In genomic region chr22:20532256-20532993, GRCh38 we compare ENCODE assay signal across 11 cellular contexts. TPM values are rescaled to one million over a fixed set of nuclear protein-coding genes. Genes with fewer than 3 reads are reported as not detected.
A peak's percentile ranks its signal among the peaks of the same experiment; 100 is the strongest.
DNase-seq lines count a peak whose midpoint lies in the region; ATAC-seq, FAIRE-seq and TF ChIP-seq lines count a peak whose summit lies in the region.
"Had no signal": no experiment of that assay in that cellular context is flagged by ENCODE, and none has a peak within 500 bp of the region (broad histone marks: within the 10 kb centered on the region; RNA-seq: fewer than 3 reads in every experiment).

No MANE protein-coding gene starts in this region.

- in situ Hi-C loops in GM12878 (cut with MboI) (no loop called here), HepG2 (cut with HindIII; ENCODE audit: extremely low pct_ligation_motif_present, low pct_unique_long_range_greater_than_20kb) (no loop called here)

- TF ChIP-seq POLR2A in GM12878 (IDR thresholded peaks at IDR 0.05; ENCODE audit: low read depth, low read length) (peak; percentile 33; the same call in 1 of the 2 replicates), testis (IDR thresholded peaks at IDR 0.05) (no peak), HepG2 (IDR thresholded peaks at IDR 0.05; ENCODE audit: insufficient read depth in 1 of 2, low read depth in 2 of 2, low read length in 2 of 2) (no peak)

- no peak overlapping the region for H3K27ac ChIP-seq in GM12878 (ENCODE audit: control insufficient read depth, insufficient read depth)
- H3K27ac ChIP-seq in testis: peak overlapping the region; percentile 31 to 59
- no peak overlapping the region for H3K27ac ChIP-seq in HepG2 (ENCODE audit: extremely low read length, insufficient read depth, low read length)
- H3K27ac ChIP-seq: WERI-Rb-1 had no signal

- SMC1A ChIA-PET in GM12878 (lab: Charles Lee; ENCODE audit: uncharacterized antibody, unreplicated experiment): interaction anchor here (1.1 kb wide), 2 partner anchors 9 to 12 kb away, joined by 3 read pairs; no protein-coding TSS in a partner anchor

- no peak for TF ChIP-seq EP300 in GM12878 (IDR thresholded peaks at IDR 0.05; ENCODE audit: borderline replicate concordance in 1 of 2, control insufficient read depth in 1 of 2, low read depth in 2 of 2, low read length in 2 of 2)
- no peak for TF ChIP-seq EP300 in HepG2 (IDR thresholded peaks at IDR 0.05; ENCODE audit: low read depth in 2 of 2, low read length in 2 of 2)
- TF ChIP-seq EP300 in HepG2 (CRISPR knock-in tag; IDR thresholded peaks at IDR 0.05; ENCODE audit: borderline replicate concordance): no peak

- no peaks in the 10 kb centered on the region for H3K27me3 Mint-ChIP-seq in T-helper 1 cell treated with Interleukin-12 subunit alpha and Interleukin-12 subunit beta and Interleukin-4 antibody, amounts not matched to agents 30 μg/mL and 1 μg/mL, for 36 hours (ENCODE audit: low read depth)
- H3K27me3 Mint-ChIP-seq: naive B cell had no signal

- no peak; the same call in 1 of the 3 replicates for ATAC-seq in GM12878
- no peak for ATAC-seq in HG02623 (IDR thresholded peaks at IDR 0.05; ENCODE audit: unreplicated experiment)
- ATAC-seq in HepG2: no peak
- no peak for ATAC-seq in HG02981 (IDR thresholded peaks at IDR 0.05; ENCODE audit: unreplicated experiment)

- H3K4me1 Mint-ChIP-seq in T-helper 1 cell treated with Interleukin-12 subunit alpha and Interleukin-12 subunit beta and Interleukin-4 antibody, amounts not matched to agents 30 μg/mL and 1 μg/mL, for 36 hours (ENCODE audit: low read depth): peaks cover 33% of the 10 kb centered on the region

- H3K36me3 Mint-ChIP-seq in T-helper 1 cell treated with Interleukin-12 subunit alpha and Interleukin-12 subunit beta and Interleukin-4 antibody, amounts not matched to agents 30 μg/mL and 1 μg/mL, for 36 hours (ENCODE audit: low read depth): peaks cover 17% of the 10 kb centered on the region

- FAIRE-seq in GM12878 (lab: Jason Lieb, UNC) (no peak), HepG2 (lab: Jason Lieb, UNC) (no peak)

- H3K27me3 ChIP-seq in GM12878 (replicated peaks in 1 of 2; ENCODE audit: control insufficient read depth in 2 of 2, insufficient read depth in 2 of 2, low read length in 1 of 2) (no peaks in the 10 kb centered on the region), testis (no peaks in the 10 kb centered on the region), HepG2 (ENCODE audit: control insufficient read depth in 1 of 2, insufficient read depth in 2 of 2, low read length in 2 of 2) (no peaks in the 10 kb centered on the region)

- TF ChIP-seq CTCF in GM12878 (IDR thresholded peaks at IDR 0.05 in 2 of 3, conservative IDR thresholded peaks at IDR 0.05 in 1 of 3; ENCODE audit: control insufficient read depth in 2 of 3, extremely low read depth in 1 of 3, insufficient read depth in 1 of 3, low read depth in 3 of 3, low read length in 3 of 3) (no peak), testis (IDR thresholded peaks at IDR 0.05) (no peak), HepG2 (CRISPR knock-in tag; IDR thresholded peaks at IDR 0.05) (no peak)

- H3K9ac ChIP-seq in GM12878 (ENCODE audit: control insufficient read depth, insufficient read depth, low read length) (no peak overlapping the region), HepG2 (ENCODE audit: insufficient read depth, low read depth, low read length) (no peak overlapping the region)

- H3K9me3 Mint-ChIP-seq in T-helper 1 cell treated with Interleukin-12 subunit alpha and Interleukin-12 subunit beta and Interleukin-4 antibody, amounts not matched to agents 30 μg/mL and 1 μg/mL, for 36 hours: no peaks in the 10 kb centered on the region
- H3K9me3 Mint-ChIP-seq: naive B cell had no signal

- WGBS in GM12878 (ENCODE audit: insufficient coverage, insufficient replicate concordance, low lambda C conversion rate, missing lambda C conversion rate): 97% methylated on average over 10 of the region's 10 CpGs
- WGBS in testis, 2 donors: 65 to 68% methylated on average over 5 to 10 of the region's 10 CpGs
- WGBS in HepG2 (ENCODE audit: low lambda C conversion rate): 100% methylated on average over 7 of the region's 10 CpGs

- peaks cover 50% of the 10 kb centered on the region for H3K79me2 ChIP-seq in GM12878 (ENCODE audit: control insufficient read depth, insufficient read depth, low read length)
- peaks cover 65% of the 10 kb centered on the region for H3K79me2 ChIP-seq in HepG2 (ENCODE audit: insufficient read depth, low read length)

- no peak overlapping the region for H3K4me3 ChIP-seq in GM12878
- H3K4me3 ChIP-seq in testis: no peak overlapping the region
- H3K4me3 ChIP-seq in HepG2 (replicated peaks in 1 of 3; ENCODE audit: insufficient read depth in 1 of 3, low read depth in 2 of 3, low read length in 3 of 3): no peak overlapping the region

- RAD21 ChIA-PET in GM12878 (lab: Charles Lee; ENCODE audit: unreplicated experiment): interaction anchor here (1.3 kb wide), 1 partner anchor 9 kb away, joined by 3 read pairs; no protein-coding TSS in a partner anchor

- H4K20me1 ChIP-seq in GM12878 (ENCODE audit: control insufficient read depth, insufficient read depth) (peaks cover 7% of the 10 kb centered on the region), HepG2 (ENCODE audit: insufficient read depth, low read length) (peaks cover 51% of the 10 kb centered on the region)

- CTCF ChIA-PET in GM12878 (lab: Yijun Ruan, JAX): no interaction called here
- CTCF ChIA-PET in HepG2 (lab: Yijun Ruan, JAX; ENCODE audit: low intra/inter-chr PET ratio, low total read pairs): no interaction called here

- intact Hi-C loops in GM12878 (cut with micrococcal nuclease; ENCODE audit: unreplicated experiment): no loop called here
- intact Hi-C loops in testis (cut with DNase I; ENCODE audit: low total_unique reads): no loop called here
- intact Hi-C loops in HepG2 (cut with micrococcal nuclease; ENCODE audit: unreplicated experiment): no loop called here

- H3K4me2 ChIP-seq in GM12878 (ENCODE audit: control insufficient read depth, insufficient read depth) (no peak overlapping the region), HepG2 (ENCODE audit: low read depth, low read length) (no peak overlapping the region)

- H3K9me3 ChIP-seq in GM12878 (replicated peaks; ENCODE audit: control insufficient read depth, insufficient read depth, low read length) (no peaks in the 10 kb centered on the region), testis (no peaks in the 10 kb centered on the region), HepG2 (ENCODE audit: low read length) (no peaks in the 10 kb centered on the region)

- POLR2A ChIA-PET in GM12878 (lab: Charles Lee) (no interaction called here), HepG2 (lab: Yijun Ruan, JAX) (no interaction called here)

- BruUV-seq in GM12878 (replicated peaks; lab: Mats Ljungman, UMichigan) (no TSS peak), HepG2 (replicated peaks; lab: Mats Ljungman, UMichigan) (no TSS peak)

- DNase-seq in T-helper 1 cell (no peak), GM12878 (ENCODE audit: low read depth, low spot score) (no peak), medulla oblongata (ENCODE audit: extremely low spot score) (peak; percentile 37), testis (no peak), HepG2 (ENCODE audit: low spot score) (no peak)
- DNase-seq: naive B cell, NCI-H1436, WERI-Rb-1 had no signal

- H3K4me1 ChIP-seq in GM12878 (ENCODE audit: control insufficient read depth, insufficient read depth, low read length): no peaks in the 10 kb centered on the region
- peaks cover 47% of the 10 kb centered on the region for H3K4me1 ChIP-seq in testis
- peaks cover 33% of the 10 kb centered on the region for H3K4me1 ChIP-seq in HepG2 (ENCODE audit: insufficient read depth, low read length)

- no peak overlapping the region for H3K4me3 Mint-ChIP-seq in T-helper 1 cell treated with Interleukin-12 subunit alpha and Interleukin-12 subunit beta and Interleukin-4 antibody, amounts not matched to agents 30 μg/mL and 1 μg/mL, for 36 hours

- H2AFZ ChIP-seq in GM12878 (ENCODE audit: control insufficient read depth, low read depth, low read length): no peak overlapping the region
- H2AFZ ChIP-seq in HepG2 (ENCODE audit: low read length): no peak overlapping the region

- peak overlapping the region; percentile 50 for H3K27ac Mint-ChIP-seq in T-helper 1 cell treated with Interleukin-12 subunit alpha and Interleukin-12 subunit beta and Interleukin-4 antibody, amounts not matched to agents 30 μg/mL and 1 μg/mL, for 36 hours

- H3K36me3 ChIP-seq in GM12878 (ENCODE audit: control insufficient read depth in 2 of 2, insufficient read depth in 2 of 2, low read length in 1 of 2) (peaks cover 28 to 39% of the 10 kb centered on the region in 2 experiments), testis (ENCODE audit: low read depth, missing control alignments) (no peaks in the 10 kb centered on the region), HepG2 (replicated peaks in 1 of 2; ENCODE audit: control insufficient read depth in 1 of 2, insufficient read depth in 2 of 2, low read length in 2 of 2) (peaks cover 17 to 60% of the 10 kb centered on the region in 2 experiments; a peak in 4 of 5 replicates)

- TF ChIP-seq RAD21 in GM12878 (IDR thresholded peaks at IDR 0.05; ENCODE audit: insufficient read depth, low read depth, low read length) (no peak), HepG2 (CRISPR knock-in tag; IDR thresholded peaks at IDR 0.05) (no peak)

RNA-seq across cellular contexts. Expression of gene MED15, which starts 25.0 kb away (rescaled TPM):
- 196 and 212 TPM in 2 replicates for total RNA-seq in GM12878 (2013; cell fraction: nucleolus; rRNA removed)
- 27.6 and 34.7 TPM in 2 replicates for total RNA-seq in GM12878 (2014; rRNA removed)
- 16.4 and 16.9 TPM in 2 replicates for total RNA-seq in GM12878 (2014; rRNA removed; fragmentation: Illumina TruSeq; extraction: Trizol)
- total RNA-seq in GM12878 (2021): 75.2 and 75.8 TPM in 2 replicates
- polyA plus RNA-seq in GM12878 (2011; ENCODE audit: low read depth): 18.8 TPM
- polyA plus RNA-seq in GM12878 (2011; rRNA removed): 12.1 and 23.8 TPM in 2 replicates
- polyA plus RNA-seq in GM12878 (2011; cell fraction: cytosol; rRNA removed): 26.3 and 35.1 TPM in 2 replicates
- 206 and 271 TPM in 2 replicates for polyA plus RNA-seq in GM12878 (2011; cell fraction: nucleus; rRNA removed)
- polyA plus RNA-seq in GM12878 (2012): 54.9 and 56.3 TPM in 2 replicates
- polyA plus RNA-seq in GM12878 (2014; fragmentation: Illumina TruSeq; extraction: Trizol): 5.3 and 17.5 TPM in 2 replicates
- polyA plus RNA-seq in GM12878 (2014; fragmentation: Nextera tagmentation; extraction: Ambion mirVana): 1 to 10 TPM; 1.4 to 2.8 TPM
- polyA plus RNA-seq in GM12878 (2014; rRNA removed): 44.5 and 54.6 TPM in 2 replicates
- polyA plus RNA-seq in GM12878 (2016; fragmentation: Nextera tagmentation; extraction: Ambion mirVana): 10 to 100 TPM; 29.9 to 37.0 TPM
- 41.5 and 85.4 TPM in 2 replicates for polyA minus RNA-seq in GM12878 (2011; rRNA and poly(A)+ RNA removed)
- polyA minus RNA-seq in GM12878 (2011; cell fraction: cytosol; rRNA and poly(A)+ RNA removed): 38.4 and 62.0 TPM in 2 replicates
- 106 and 179 TPM in 2 replicates for polyA minus RNA-seq in GM12878 (2011; cell fraction: nucleus; rRNA and poly(A)+ RNA removed)
- 100 to 1,000 TPM in 1 of 2 donors, 10 to 100 TPM in 1; 81.6 to 101 TPM for total RNA-seq in testis
- 71.0 TPM for polyA plus RNA-seq in testis (ENCODE audit: insufficient read depth, low read depth, low replicate concordance)
- 9.8 and 14.3 TPM in 2 replicates for total RNA-seq in HepG2 (2016; rRNA removed; fragmentation: Illumina TruSeq; extraction: Trizol)
- total RNA-seq in HepG2 (2016; cell fraction: cytosol; rRNA removed; fragmentation: Illumina TruSeq; extraction: Trizol; ENCODE audit: low read depth): 51.6 and 53.2 TPM in 2 replicates
- total RNA-seq in HepG2 (2016; cell fraction: insoluble cytoplasmic fraction; rRNA removed; fragmentation: Illumina TruSeq; extraction: Trizol): 7.7 and 13.5 TPM in 2 replicates
- 31.3 and 33.8 TPM in 2 replicates for total RNA-seq in HepG2 (2016; cell fraction: membrane; rRNA removed; fragmentation: Illumina TruSeq; extraction: Trizol)
- 27.9 and 31.0 TPM in 2 replicates for total RNA-seq in HepG2 (2016; cell fraction: nucleus; rRNA removed; fragmentation: Illumina TruSeq; extraction: Trizol)
- polyA plus RNA-seq in HepG2 (2011; rRNA removed): 27.0 and 31.0 TPM in 2 replicates
- 12.4 and 17.0 TPM in 2 replicates for polyA plus RNA-seq in HepG2 (2011; cell fraction: cytosol; rRNA removed)
- 131 and 178 TPM in 2 replicates for polyA plus RNA-seq in HepG2 (2011; cell fraction: nucleus; rRNA removed)
- polyA plus RNA-seq in HepG2 (2012): 31.5 and 37.1 TPM in 2 replicates
- polyA plus RNA-seq in HepG2 (2016; cell fraction: cytosol; fragmentation: Illumina TruSeq; extraction: Trizol; ENCODE audit: low read depth): 6.4 and 9.0 TPM in 2 replicates
- polyA plus RNA-seq in HepG2 (2016; cell fraction: insoluble cytoplasmic fraction; fragmentation: Illumina TruSeq; extraction: Trizol; ENCODE audit: low read depth): 15.4 and 20.3 TPM in 2 replicates
- polyA plus RNA-seq in HepG2 (2016; cell fraction: membrane; fragmentation: Illumina TruSeq; extraction: Trizol; ENCODE audit: low read depth): 14.6 and 14.9 TPM in 2 replicates
- 54.7 and 59.1 TPM in 2 replicates for polyA plus RNA-seq in HepG2 (2016; cell fraction: nucleus; fragmentation: Illumina TruSeq; extraction: Trizol; ENCODE audit: insufficient read depth, low read depth)
- polyA minus RNA-seq in HepG2 (2011; rRNA and poly(A)+ RNA removed; ENCODE audit: low replicate concordance): 39.9 and 83.9 TPM in 2 replicates
- 31.6 and 37.5 TPM in 2 replicates for polyA minus RNA-seq in HepG2 (2011; cell fraction: cytosol; rRNA and poly(A)+ RNA removed)
- 98.0 and 116 TPM in 2 replicates for polyA minus RNA-seq in HepG2 (2011; cell fraction: nucleus; rRNA and poly(A)+ RNA removed)

RNA-seq across cellular contexts. Expression of gene KLHL22, which starts 36.8 kb away (rescaled TPM):
- total RNA-seq in GM12878 (2013; cell fraction: nucleolus; rRNA removed): 70.8 and 75.2 TPM in 2 replicates
- total RNA-seq in GM12878 (2014; rRNA removed) (20.5 and 22.1 TPM in 2 replicates), GM12878 (2014; rRNA removed; fragmentation: Illumina TruSeq; extraction: Trizol) (11.6 and 12.3 TPM in 2 replicates), GM12878 (2021) (18.1 and 21.1 TPM in 2 replicates), testis (10 to 100 TPM; 39.8 to 41.7 TPM), HepG2 (2016; rRNA removed; fragmentation: Illumina TruSeq; extraction: Trizol) (11.3 and 14.8 TPM in 2 replicates)
- 5.7 TPM for polyA plus RNA-seq in GM12878 (2011; ENCODE audit: low read depth)
- polyA plus RNA-seq in GM12878 (2011; rRNA removed) (9.4 and 14.3 TPM in 2 replicates), GM12878 (2014; fragmentation: Illumina TruSeq; extraction: Trizol) (13.5 and 14.0 TPM in 2 replicates), GM12878 (2014; fragmentation: Nextera tagmentation; extraction: Ambion mirVana) (under 1 TPM; 0.06 to 0.71 TPM), GM12878 (2014; rRNA removed) (19.9 and 21.9 TPM in 2 replicates), GM12878 (2016; fragmentation: Nextera tagmentation; extraction: Ambion mirVana) (10 to 100 TPM; 12.0 to 16.1 TPM), testis (ENCODE audit: insufficient read depth, low read depth, low replicate concordance) (18.1 TPM), HepG2 (2011; rRNA removed) (10.9 and 15.8 TPM in 2 replicates)
- polyA plus RNA-seq in GM12878 (2011; cell fraction: cytosol; rRNA removed): 13.5 and 18.9 TPM in 2 replicates
- 32.9 and 38.9 TPM in 2 replicates for polyA plus RNA-seq in GM12878 (2011; cell fraction: nucleus; rRNA removed)
- 8.9 and 11.3 TPM in 2 replicates for polyA plus RNA-seq in GM12878 (2012)
- 25.9 and 26.5 TPM in 2 replicates for polyA minus RNA-seq in GM12878 (2011; rRNA and poly(A)+ RNA removed)
- polyA minus RNA-seq in GM12878 (2011; cell fraction: cytosol; rRNA and poly(A)+ RNA removed): 5.4 and 6.7 TPM in 2 replicates
- polyA minus RNA-seq in GM12878 (2011; cell fraction: nucleus; rRNA and poly(A)+ RNA removed): 14.5 and 29.1 TPM in 2 replicates
- 3.5 and 4.2 TPM in 2 replicates for total RNA-seq in HepG2 (2016; cell fraction: cytosol; rRNA removed; fragmentation: Illumina TruSeq; extraction: Trizol; ENCODE audit: low read depth)
- total RNA-seq in HepG2 (2016; cell fraction: insoluble cytoplasmic fraction; rRNA removed; fragmentation: Illumina TruSeq; extraction: Trizol): 9.8 and 17.0 TPM in 2 replicates
- total RNA-seq in HepG2 (2016; cell fraction: membrane; rRNA removed; fragmentation: Illumina TruSeq; extraction: Trizol): 5.6 and 6.4 TPM in 2 replicates
- total RNA-seq in HepG2 (2016; cell fraction: nucleus; rRNA removed; fragmentation: Illumina TruSeq; extraction: Trizol): 16.4 and 19.9 TPM in 2 replicates
- 10.9 and 13.2 TPM in 2 replicates for polyA plus RNA-seq in HepG2 (2011; cell fraction: cytosol; rRNA removed)
- polyA plus RNA-seq in HepG2 (2011; cell fraction: nucleus; rRNA removed): 24.9 and 26.8 TPM in 2 replicates
- 7.6 and 8.3 TPM in 2 replicates for polyA plus RNA-seq in HepG2 (2012)
- 0.76 and 1.1 TPM in 2 replicates for polyA plus RNA-seq in HepG2 (2016; cell fraction: cytosol; fragmentation: Illumina TruSeq; extraction: Trizol; ENCODE audit: low read depth)
- polyA plus RNA-seq in HepG2 (2016; cell fraction: insoluble cytoplasmic fraction; fragmentation: Illumina TruSeq; extraction: Trizol; ENCODE audit: low read depth): 7.9 and 10.3 TPM in 2 replicates
- 1.1 and 1.6 TPM in 2 replicates for polyA plus RNA-seq in HepG2 (2016; cell fraction: membrane; fragmentation: Illumina TruSeq; extraction: Trizol; ENCODE audit: low read depth)
- 21.4 and 25.4 TPM in 2 replicates for polyA plus RNA-seq in HepG2 (2016; cell fraction: nucleus; fragmentation: Illumina TruSeq; extraction: Trizol; ENCODE audit: insufficient read depth, low read depth)
- 12.1 and 32.8 TPM in 2 replicates for polyA minus RNA-seq in HepG2 (2011; rRNA and poly(A)+ RNA removed; ENCODE audit: low replicate concordance)
- polyA minus RNA-seq in HepG2 (2011; cell fraction: cytosol; rRNA and poly(A)+ RNA removed): 6.0 and 10.6 TPM in 2 replicates
- 17.1 and 18.6 TPM in 2 replicates for polyA minus RNA-seq in HepG2 (2011; cell fraction: nucleus; rRNA and poly(A)+ RNA removed)

Comparison
In these comparisons a context has a peak if more than half of its experiments do, and no peak if none do; other contexts are left out.
1. H3K27ac ChIP-seq: peak in testis (2 of 2); none in GM12878 (single experiment) and HepG2 (single experiment).